ENCODE assay signal across 16 cellular contexts in the genomic region with DNA sequence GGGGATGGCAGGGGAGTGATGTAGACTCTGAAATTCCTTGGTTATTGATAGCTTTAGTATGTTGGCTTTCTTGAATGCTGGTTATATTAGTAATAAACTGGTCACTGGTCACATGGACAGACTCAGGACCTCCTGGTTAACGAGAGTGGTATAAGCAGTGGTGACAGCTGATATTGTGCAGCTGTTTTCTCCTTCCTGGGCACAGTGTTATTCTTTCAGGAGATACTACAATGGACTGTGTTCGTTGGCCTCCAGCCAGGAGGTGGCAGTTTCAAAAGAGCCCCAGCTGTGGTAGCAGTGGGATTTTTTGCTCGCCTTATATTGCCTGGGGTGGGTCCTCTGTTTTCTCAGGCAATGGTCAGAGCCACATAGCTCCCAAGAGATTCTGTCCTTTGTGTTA.
DNase-seq lines count a peak whose midpoint lies in the region; ATAC-seq and TF ChIP-seq lines count a peak whose summit lies in the region.
"Had no signal": no experiment of that assay in that cellular context is flagged by ENCODE, and none has a peak within 500 bp of the region (broad histone marks: within the 10 kb centered on the region; RNA-seq: fewer than 3 reads in every experiment).

No MANE protein-coding gene starts in this region.

- H3K4me3 Mint-ChIP-seq in chondrocyte (ENCODE audit: unreplicated experiment) = no peak overlapping the region
- no peak overlapping the region for H3K4me3 Mint-ChIP-seq in natural killer cell treated with Interleukin-12 subunit alpha and Interleukin-12 subunit beta and Interleukin-15 and Interleukin-18, amount 100 ng/mL, for 72 hours
- no peak overlapping the region for H3K4me3 Mint-ChIP-seq in activated CD4-positive, alpha-beta memory T cell treated with anti-CD3 and anti-CD28 coated beads for 36 hours
- H3K4me3 Mint-ChIP-seq: activated CD4-positive, alpha-beta memory T cell treated with anti-CD3 and anti-CD28 coated beads, Interleukin-2, amount 10 ng/mL, durations not matched to agents 7 days and 5 days; natural killer cell had no signal

- H3K4me1 Mint-ChIP-seq in chondrocyte (ENCODE audit: low read depth) = peaks cover 18% of the 10 kb centered on the region
- H3K4me1 Mint-ChIP-seq in natural killer cell treated with Interleukin-12 subunit alpha and Interleukin-12 subunit beta and Interleukin-15 and Interleukin-18, amount 100 ng/mL, for 72 hours (ENCODE audit: low read depth in 2 of 2) = no peaks in the 10 kb centered on the region
- no peaks in the 10 kb centered on the region for H3K4me1 Mint-ChIP-seq in activated CD4-positive, alpha-beta memory T cell treated with anti-CD3 and anti-CD28 coated beads for 36 hours (ENCODE audit: low read depth)
- H3K4me1 Mint-ChIP-seq: activated CD4-positive, alpha-beta memory T cell treated with anti-CD3 and anti-CD28 coated beads, Interleukin-2, amount 10 ng/mL, durations not matched to agents 7 days and 5 days; natural killer cell had no signal

- H3K27ac ChIP-seq in RWPE1 = no peak overlapping the region
- H3K27ac ChIP-seq: BLaER1 treated with 17β-estradiol and CSF1 and Interleukin-3, amounts not matched to agents 10 nM and 100 nM; parathyroid adenoma; SK-N-MC had no signal

- ATAC-seq in natural killer cell treated with Interleukin-12 subunit alpha and Interleukin-12 subunit beta and Interleukin-15 and Interleukin-18, amount 100 ng/mL, for 72 hours = no peak
- ATAC-seq: natural killer cell, sciatic nerve had no signal

- no peaks in the 10 kb centered on the region for H3K27me3 Mint-ChIP-seq in chondrocyte (ENCODE audit: low read depth)
- H3K27me3 Mint-ChIP-seq in natural killer cell treated with Interleukin-12 subunit alpha and Interleukin-12 subunit beta and Interleukin-15 and Interleukin-18, amount 100 ng/mL, for 72 hours = no peaks in the 10 kb centered on the region
- H3K27me3 Mint-ChIP-seq in activated CD4-positive, alpha-beta memory T cell treated with anti-CD3 and anti-CD28 coated beads for 36 hours = no peaks in the 10 kb centered on the region
- H3K27me3 Mint-ChIP-seq: activated CD4-positive, alpha-beta memory T cell treated with anti-CD3 and anti-CD28 coated beads, Interleukin-2, amount 10 ng/mL, durations not matched to agents 7 days and 5 days had no signal

- H3K9me3 Mint-ChIP-seq in chondrocyte (ENCODE audit: low read depth) = peaks cover 19% of the 10 kb centered on the region
- H3K9me3 Mint-ChIP-seq in natural killer cell treated with Interleukin-12 subunit alpha and Interleukin-12 subunit beta and Interleukin-15 and Interleukin-18, amount 100 ng/mL, for 72 hours = peaks cover 17% of the 10 kb centered on the region
- peaks cover 31% of the 10 kb centered on the region for H3K9me3 Mint-ChIP-seq in activated CD4-positive, alpha-beta memory T cell treated with anti-CD3 and anti-CD28 coated beads for 36 hours

- H3K36me3 Mint-ChIP-seq in chondrocyte (ENCODE audit: low read depth) = peaks cover 10% of the 10 kb centered on the region
- H3K36me3 Mint-ChIP-seq in natural killer cell treated with Interleukin-12 subunit alpha and Interleukin-12 subunit beta and Interleukin-15 and Interleukin-18, amount 100 ng/mL, for 72 hours = peaks cover 5% of the 10 kb centered on the region
- no peaks in the 10 kb centered on the region for H3K36me3 Mint-ChIP-seq in activated CD4-positive, alpha-beta memory T cell treated with anti-CD3 and anti-CD28 coated beads for 36 hours
- H3K36me3 Mint-ChIP-seq: natural killer cell had no signal

- H3K27ac Mint-ChIP-seq in chondrocyte (ENCODE audit: unreplicated experiment) = peak overlapping the region; percentile 68
- no peak overlapping the region for H3K27ac Mint-ChIP-seq in natural killer cell treated with Interleukin-12 subunit alpha and Interleukin-12 subunit beta and Interleukin-15 and Interleukin-18, amount 100 ng/mL, for 72 hours
- H3K27ac Mint-ChIP-seq in activated CD4-positive, alpha-beta memory T cell treated with anti-CD3 and anti-CD28 coated beads for 36 hours = no peak overlapping the region
- H3K27ac Mint-ChIP-seq: activated CD4-positive, alpha-beta memory T cell treated with anti-CD3 and anti-CD28 coated beads, Interleukin-2, amount 10 ng/mL, durations not matched to agents 7 days and 5 days; natural killer cell had no signal

- CTCF ChIA-PET in RWPE1 (lab: Yijun Ruan, JAX) = no interaction called here
- CTCF ChIA-PET in activated CD4-positive, alpha-beta memory T cell treated with anti-CD3 and anti-CD28 coated beads for 36 hours (lab: Charles Lee) = no interaction called here

- peak; percentile 80 for DNase-seq in NCI-H748 (lab: John Stamatoyannopoulos, UW; ENCODE audit: unreplicated experiment)
- no peak for DNase-seq in NCI-H748 treated with DMSO at 0.1 percent for 48 hours (lab: John Stamatoyannopoulos, UW)
- DNase-seq in NCI-H345 treated with DMSO at 0.1 percent for 48 hours (lab: John Stamatoyannopoulos, UW; ENCODE audit: unreplicated experiment) = peak; percentile 24
- DNase-seq in chondrocyte (ENCODE audit: low spot score) = no peak
- peak; percentile 58 for DNase-seq in skeletal muscle cell (ENCODE audit: low read depth)
- DNase-seq in RWPE1 (ENCODE audit: low spot score) = no peak
- no peak for DNase-seq in natural killer cell treated with Interleukin-12 subunit alpha and Interleukin-12 subunit beta and Interleukin-15 and Interleukin-18, amount 100 ng/mL, for 72 hours (ENCODE audit: low spot score)
- no peak for DNase-seq in activated CD4-positive, alpha-beta memory T cell treated with anti-CD3 and anti-CD28 coated beads for 36 hours
- DNase-seq: activated CD4-positive, alpha-beta memory T cell treated with anti-CD3 and anti-CD28 coated beads, Interleukin-2, amount 10 ng/mL, durations not matched to agents 7 days and 5 days; activated CD4-positive, CD25-positive, alpha-beta regulatory T cell; activated effector memory CD4-positive, alpha-beta T cell treated with anti-CD3 and anti-CD28 coated beads, Interleukin-2, amount 50 U/mL, for 16 hours; natural killer cell had no signal

- intact Hi-C loops in activated CD4-positive, alpha-beta memory T cell treated with anti-CD3 and anti-CD28 coated beads for 36 hours (cut with micrococcal nuclease) = no loop called here

- no peak overlapping the region for H3K4me3 ChIP-seq in skeletal muscle cell (ENCODE audit: low read depth, low read length)
- H3K4me3 ChIP-seq: BLaER1 treated with 17β-estradiol and CSF1 and Interleukin-3, amounts not matched to agents 10 nM and 100 nM; SK-N-MC had no signal

- POLR2A ChIA-PET in RWPE1 (lab: Yijun Ruan, JAX; ENCODE audit: low non-redundant PET) = no interaction called here
- POLR2A ChIA-PET in activated CD4-positive, alpha-beta memory T cell treated with anti-CD3 and anti-CD28 coated beads for 36 hours (lab: Charles Lee) = no interaction called here

- no peak for TF ChIP-seq CTCF in chondrocyte (IDR thresholded peaks at IDR 0.05)
- no peak for TF ChIP-seq CTCF in RWPE1 (conservative IDR thresholded peaks at IDR 0.05; ENCODE audit: low read depth)

Comparison
In these comparisons a context has a peak if more than half of its experiments do, and no peak if none do; other contexts are left out.
1. DNase-seq: peak in NCI-H748 (single experiment), NCI-H345 treated with DMSO at 0.1 percent for 48 hours (single experiment) and skeletal muscle cell (single experiment); none in NCI-H748 treated with DMSO at 0.1 percent for 48 hours (single experiment), chondrocyte (single experiment), RWPE1 (single experiment), natural killer cell treated with Interleukin-12 subunit alpha and Interleukin-12 subunit beta and Interleukin-15 and Interleukin-18, amount 100 ng/mL, for 72 hours (single experiment) and activated CD4-positive, alpha-beta memory T cell treated with anti-CD3 and anti-CD28 coated beads for 36 hours (single experiment).